ENCODE assay signal across 22 cellular contexts in genomic region chr17:44664867-44665266, GRCh38.
A peak's percentile ranks its signal among the peaks of the same experiment; 100 is the strongest.
DNase-seq lines count a peak whose midpoint lies in the region; ATAC-seq, FAIRE-seq and TF ChIP-seq lines count a peak whose summit lies in the region.
"Had no signal": no experiment of that assay in that cellular context is flagged by ENCODE, and none has a peak within 500 bp of the region (broad histone marks: within the 10 kb centered on the region; RNA-seq: fewer than 3 reads in every experiment).

No MANE protein-coding gene starts in this region.

- no peak for ATAC-seq in SK-N-SH treated with all-trans-retinoic acid at 6 μM for 48 hours
- ATAC-seq in HG03025 (IDR thresholded peaks at IDR 0.05; ENCODE audit: low FRiP score, unreplicated experiment) = no peak
- ATAC-seq: A549 had no signal

- POLR2A ChIA-PET in HEK293 (lab: Yijun Ruan, JAX) = no interaction called here

- no peaks in the 10 kb centered on the region for H3K4me1 ChIP-seq in HEK293 (ENCODE audit: control insufficient read depth, insufficient read depth, low read length)
- H3K4me1 ChIP-seq: A549 had no signal

- peak; percentile 57 for FAIRE-seq in HTR-8/SVneo (lab: Jason Lieb, UNC)
- FAIRE-seq: GM12892, H1 had no signal

- H3K36me3 ChIP-seq in HEK293 (ENCODE audit: control insufficient read depth in 2 of 2, insufficient read depth in 1 of 2, low read length in 2 of 2) = peaks cover 3 to 38% of the 10 kb centered on the region in 2 experiments

- no peak overlapping the region for H3K4me3 ChIP-seq in HEK293 (ENCODE audit: low read depth, low read length)
- H3K4me3 ChIP-seq: A549 had no signal

- no peak overlapping the region for H3K27ac ChIP-seq in HEK293 (ENCODE audit: extremely low read depth, low read depth, low read length)
- H3K27ac ChIP-seq: A549 had no signal

- no peaks in the 10 kb centered on the region for H3K9me3 ChIP-seq in HEK293 (ENCODE audit: control insufficient read depth, insufficient read depth, low read depth, low read length)
- H3K9me3 ChIP-seq: A549 had no signal

- TF ChIP-seq CTCF in HEK293 (tag by site-specific recombination; IDR thresholded peaks at IDR 0.05) = no peak

- CTCF ChIA-PET in HEK293 (lab: Yijun Ruan, JAX) = interaction anchor here (0.7 to 1.3 kb wide), 3 partner anchors 8 to 131 kb away, joined by 3 to 6 read pairs (median 4); partner anchors contain the start of gene MEIOC

- no peak for DNase-seq in HTR-8/SVneo (ENCODE audit: insufficient read length, low spot score)
- no peak for DNase-seq in Ammon's horn (ENCODE audit: low spot score)
- DNase-seq in GM03348 (ENCODE audit: low spot score) = no peak
- DNase-seq: 8988T; ACHN; AML-193; C1 segment of cervical spinal cord; Calu3; CD4-positive, alpha-beta memory T cell; COR-L47; DMS53; DMS79 treated with DMSO at 0.1 percent for 48 hours; GF-D8; H7; HCEC 1CT; HFFc6 had no signal

TF ChIP-seq in HEK293, 187 proteins besides CTCF, POLR2A, EP300 and RAD21:
- peak; percentile 62 for TF ChIP-seq ZNF629 (tag by site-specific recombination; IDR thresholded peaks at IDR 0.05)
- TF ChIP-seq ZBTB7A (tag by site-specific recombination; IDR thresholded peaks at IDR 0.05; ENCODE audit: low read depth) = no peak
TF ChIP-seq in HEK293: peak in this region for 1.

TF ChIP-seq in SK-N-SH treated with all-trans-retinoic acid at 6 μM for 48 hours, 23 proteins besides CTCF, POLR2A, EP300 and RAD21:
- TF ChIP-seq RARB (CRISPR knock-in tag; IDR thresholded peaks at IDR 0.05) (no peak), CSRNP3 (CRISPR knock-in tag; IDR thresholded peaks at IDR 0.05) (no peak), TCF4 (CRISPR knock-in tag; IDR thresholded peaks at IDR 0.05; ENCODE audit: borderline replicate concordance) (peak; percentile 47; the same call in 1 of the 2 replicates), CREB5 (CRISPR knock-in tag; IDR thresholded peaks at IDR 0.05; ENCODE audit: low read depth) (no peak), TSHZ2 (CRISPR knock-in tag; IDR thresholded peaks at IDR 0.05) (no peak), ESRRG (CRISPR knock-in tag; IDR thresholded peaks at IDR 0.05) (no peak)
